ENCODE assay signal across 9 cellular contexts in genomic region chr1:150609726-150610125, GRCh38. TPM values are rescaled to one million over a fixed set of nuclear protein-coding genes. Genes with fewer than 3 reads are reported as not detected.
DNase-seq lines count a peak whose midpoint lies in the region; ATAC-seq and TF ChIP-seq lines count a peak whose summit lies in the region.
"Had no signal": no experiment of that assay in that cellular context is flagged by ENCODE, and none has a peak within 500 bp of the region (broad histone marks: within the 10 kb centered on the region; RNA-seq: fewer than 3 reads in every experiment).

No MANE protein-coding gene starts in this region.

- no peak overlapping the region for H3K4me3 Mint-ChIP-seq in naive thymus-derived CD4-positive, alpha-beta T cell
- H3K4me3 Mint-ChIP-seq in Caco-2 (ENCODE audit: unreplicated experiment): no peak overlapping the region

- H3K4me2 ChIP-seq in OCI-LY7 (ENCODE audit: low read length): 0 out of 2 replicates have a peak overlapping the region, but pooled peaks have one; percentile 2

- H3K4me3 ChIP-seq in A673 (ENCODE audit: low read depth, low read length, poor library complexity, severe bottlenecking): no peak overlapping the region
- H3K4me3 ChIP-seq in OCI-LY7 (ENCODE audit: low read depth, low read length, poor library complexity, severe bottlenecking): no peak overlapping the region
- no peak overlapping the region for H3K4me3 ChIP-seq in effector memory CD4-positive, alpha-beta T cell (ENCODE audit: insufficient read depth, low read depth, low read length, poor library complexity, severe bottlenecking)
- no peak overlapping the region for H3K4me3 ChIP-seq in naive thymus-derived CD4-positive, alpha-beta T cell (ENCODE audit: low read length)
- no peak overlapping the region for H3K4me3 ChIP-seq in Caco-2 (ENCODE audit: low read depth, low read length)
- H3K4me3 ChIP-seq: body of pancreas had no signal

- H3K27me3 ChIP-seq in A673 (replicated peaks; ENCODE audit: insufficient read depth, low read depth, low read length, poor library complexity) (no peaks in the 10 kb centered on the region), Caco-2 (replicated peaks; ENCODE audit: control insufficient read depth, insufficient read depth, low read length) (no peaks in the 10 kb centered on the region)
- no peaks in the 10 kb centered on the region for H3K27me3 ChIP-seq in effector memory CD4-positive, alpha-beta T cell (replicated peaks; ENCODE audit: control insufficient read depth, insufficient read depth, low read length, poor library complexity, severe bottlenecking)
- H3K27me3 ChIP-seq in naive thymus-derived CD4-positive, alpha-beta T cell (ENCODE audit: control insufficient read depth in 2 of 2, insufficient read depth in 2 of 2, low read length in 2 of 2): no peaks in the 10 kb centered on the region
- H3K27me3 ChIP-seq: body of pancreas had no signal

- H3K79me2 ChIP-seq in OCI-LY7 (ENCODE audit: insufficient read depth, low read depth, low read length): peaks cover 10% of the 10 kb centered on the region; the same call in 1 of the 2 replicates

- H3K36me3 Mint-ChIP-seq in naive thymus-derived CD4-positive, alpha-beta T cell: peaks cover 0 to 17% (median 5%) of the 10 kb centered on the region in 5 donors
- peaks cover 9% of the 10 kb centered on the region for H3K36me3 Mint-ChIP-seq in Caco-2 (ENCODE audit: insufficient read depth, unreplicated experiment)

- H2AFZ ChIP-seq in OCI-LY7 (ENCODE audit: low read length): no peak overlapping the region

- H3K27ac Mint-ChIP-seq in naive thymus-derived CD4-positive, alpha-beta T cell: peak overlapping the region in 7 of 9 donors; percentile 19 to 88 (median 73)
- no peak overlapping the region for H3K27ac Mint-ChIP-seq in Caco-2 (ENCODE audit: unreplicated experiment)

- no peaks in the 10 kb centered on the region for H4K20me1 ChIP-seq in OCI-LY7 (ENCODE audit: insufficient read depth, low read length)

- POLR2A ChIA-PET in A673 (lab: Charles Lee; ENCODE audit: low non-redundant PET) (interaction anchor here (0.5 kb wide), 1 partner anchor 31 kb away, joined by 9 read pairs; no protein-coding TSS in a partner anchor), OCI-LY7 (lab: Charles Lee) (interaction anchor here (1.0 to 2.1 kb wide), 3 partner anchors 22 to 46 kb away, joined by 3 to 12 read pairs (median 7); no protein-coding TSS in a partner anchor), Caco-2 (lab: Charles Lee) (interaction anchor here (0.5 kb wide), 1 partner anchor 31 kb away, joined by 3 read pairs; no protein-coding TSS in a partner anchor)
- POLR2A ChIA-PET in naive thymus-derived CD4-positive, alpha-beta T cell (lab: Charles Lee): interaction anchor here (0.6 to 16.6 kb wide), 3 partner anchors 30 to 46 kb away, joined by 4 to 254 read pairs (median 5); partner anchors contain the start of gene MCL1

- peaks cover 35% of the 10 kb centered on the region for H3K4me1 ChIP-seq in A673 (ENCODE audit: insufficient read depth, low read length, poor library complexity, severe bottlenecking)
- peaks cover 56% of the 10 kb centered on the region for H3K4me1 ChIP-seq in OCI-LY7 (ENCODE audit: insufficient read depth, low read length, poor library complexity, severe bottlenecking)
- H3K4me1 ChIP-seq in effector memory CD4-positive, alpha-beta T cell (ENCODE audit: control insufficient read depth, insufficient read depth, low read length, poor library complexity, severe bottlenecking): peaks cover 32% of the 10 kb centered on the region
- peaks cover 23 to 37% of the 10 kb centered on the region in 2 donors for H3K4me1 ChIP-seq in naive thymus-derived CD4-positive, alpha-beta T cell (ENCODE audit: control insufficient read depth in 2 of 2, insufficient read depth in 2 of 2, low read length in 2 of 2)
- peaks cover 28% of the 10 kb centered on the region for H3K4me1 ChIP-seq in Caco-2

- ATAC-seq in naive thymus-derived CD4-positive, alpha-beta T cell: no peak
- ATAC-seq in GM18858 (IDR thresholded peaks at IDR 0.05; ENCODE audit: unreplicated experiment): no peak
- no peak for ATAC-seq in SK-N-SH treated with all-trans-retinoic acid at 6 μM for 48 hours
- ATAC-seq: body of pancreas had no signal

- peak overlapping the region; percentile 50 for H3K27ac ChIP-seq in A673 (ENCODE audit: low read depth, low read length, poor library complexity, severe bottlenecking)
- H3K27ac ChIP-seq in OCI-LY7 (ENCODE audit: low read depth, low read length, poor library complexity, severe bottlenecking): no peak overlapping the region
- peak overlapping the region; percentile 97 for H3K27ac ChIP-seq in effector memory CD4-positive, alpha-beta T cell (ENCODE audit: insufficient read depth, low read length, poor library complexity, severe bottlenecking)
- no peak overlapping the region for H3K27ac ChIP-seq in naive thymus-derived CD4-positive, alpha-beta T cell (ENCODE audit: low read depth, low read length)
- H3K27ac ChIP-seq in substantia nigra (ENCODE audit: low read depth, low read length, poor library complexity, severe bottlenecking): no peak overlapping the region

- TF ChIP-seq CTCF in A673 (conservative IDR thresholded peaks at IDR 0.05; ENCODE audit: low read depth, low read length) (no peak), OCI-LY7 (conservative IDR thresholded peaks at IDR 0.05; ENCODE audit: low read length) (no peak), Caco-2 (IDR thresholded peaks at IDR 0.05; ENCODE audit: insufficient read depth in 1 of 2, low read depth in 1 of 2, low read length in 1 of 2, severe bottlenecking in 1 of 2, unreplicated experiment in 1 of 2) (no peak)

- H3K27me3 Mint-ChIP-seq in naive thymus-derived CD4-positive, alpha-beta T cell: no peaks in the 10 kb centered on the region
- no peaks in the 10 kb centered on the region for H3K27me3 Mint-ChIP-seq in Caco-2 (ENCODE audit: insufficient read depth, unreplicated experiment)

- H3K9me3 ChIP-seq in A673 (ENCODE audit: low read depth, low read length, poor library complexity, severe bottlenecking) (no peaks in the 10 kb centered on the region), OCI-LY7 (ENCODE audit: low read length) (no peaks in the 10 kb centered on the region), Caco-2 (no peaks in the 10 kb centered on the region)
- H3K9me3 ChIP-seq in effector memory CD4-positive, alpha-beta T cell (ENCODE audit: control insufficient read depth, low read length): no peaks in the 10 kb centered on the region
- no peaks in the 10 kb centered on the region for H3K9me3 ChIP-seq in naive thymus-derived CD4-positive, alpha-beta T cell (ENCODE audit: control insufficient read depth in 2 of 3, low read length in 3 of 3)
- H3K9me3 ChIP-seq: body of pancreas had no signal

- H3K9me3 Mint-ChIP-seq in naive thymus-derived CD4-positive, alpha-beta T cell: no peaks in the 10 kb centered on the region
- H3K9me3 Mint-ChIP-seq in Caco-2 (ENCODE audit: unreplicated experiment): no peaks in the 10 kb centered on the region

- peaks cover 3% of the 10 kb centered on the region for H3K36me3 ChIP-seq in A673 (ENCODE audit: insufficient read depth, low read length, poor library complexity, severe bottlenecking)
- H3K36me3 ChIP-seq in OCI-LY7 (ENCODE audit: insufficient read depth, low read length): peaks cover 18% of the 10 kb centered on the region
- H3K36me3 ChIP-seq in effector memory CD4-positive, alpha-beta T cell (ENCODE audit: control insufficient read depth, insufficient read depth, low read length): no peaks in the 10 kb centered on the region
- H3K36me3 ChIP-seq in naive thymus-derived CD4-positive, alpha-beta T cell (ENCODE audit: control insufficient read depth in 2 of 3, insufficient read depth in 3 of 3, low read length in 3 of 3): peaks cover 0 to 9% (median 0%) of the 10 kb centered on the region in 3 experiments
- H3K36me3 ChIP-seq in Caco-2 (ENCODE audit: control insufficient read depth, insufficient read depth, low read length): no peaks in the 10 kb centered on the region

- intact Hi-C loops in A673 (cut with micrococcal nuclease; ENCODE audit: unreplicated experiment): no loop called here
- intact Hi-C loops in OCI-LY7 (cut with micrococcal nuclease; ENCODE audit: unreplicated experiment): no loop called here
- intact Hi-C loops in naive thymus-derived CD4-positive, alpha-beta T cell (cut with micrococcal nuclease): loop anchor here (2.0 to 10.0 kb wide), 3 partner anchors 49 to 545 kb away; partner anchors contain the start of genes MINDY1 (in 1 of the 2), PRUNE1 (in 1 of the 2) and TNFAIP8L2 (in 1 of the 2)
- intact Hi-C loops in Caco-2 (cut with micrococcal nuclease; ENCODE audit: unreplicated experiment): no loop called here

- BruUV-seq in A673 (replicated peaks; lab: Mats Ljungman, UMichigan) (no TSS peak), OCI-LY7 (replicated peaks; lab: Mats Ljungman, UMichigan) (TSS peak; percentile 21), Caco-2 (replicated peaks; lab: Mats Ljungman, UMichigan) (no TSS peak)

- H3K4me1 Mint-ChIP-seq in naive thymus-derived CD4-positive, alpha-beta T cell: peaks cover 16 to 40% (median 34%) of the 10 kb centered on the region in 7 donors
- H3K4me1 Mint-ChIP-seq in Caco-2 (ENCODE audit: low read depth, unreplicated experiment): peaks cover 9% of the 10 kb centered on the region

- no peaks in the 10 kb centered on the region for H3K9me2 ChIP-seq in OCI-LY7 (ENCODE audit: insufficient read depth, low read length)

- CTCF ChIA-PET in A673 (lab: Charles Lee) (no interaction called here), OCI-LY7 (lab: Charles Lee; ENCODE audit: unreplicated experiment) (no interaction called here), Caco-2 (lab: Charles Lee) (no interaction called here)
- CTCF ChIA-PET in naive thymus-derived CD4-positive, alpha-beta T cell (lab: Charles Lee): interaction anchor here (2.5 kb wide), 1 partner anchor 49 kb away, joined by 11 read pairs; no protein-coding TSS in a partner anchor

- DNase-seq in A673 (ENCODE audit: low spot score): no peak
- DNase-seq in OCI-LY7 (ENCODE audit: low spot score): no peak
- DNase-seq in effector memory CD4-positive, alpha-beta T cell: no peak
- no peak for DNase-seq in naive thymus-derived CD4-positive, alpha-beta T cell
- DNase-seq in substantia nigra (lab: John Stamatoyannopoulos, UW): no peak
- no peak for DNase-seq in Caco-2
- DNase-seq: body of pancreas had no signal

TF ChIP-seq in SK-N-SH treated with all-trans-retinoic acid at 6 μM for 48 hours, 23 proteins besides CTCF, POLR2A, EP300 and RAD21 (continues in another document):
- no peak for TF ChIP-seq ZC3H10 (CRISPR knock-in tag; IDR thresholded peaks at IDR 0.05)
- no peak for TF ChIP-seq SNAI2 (CRISPR knock-in tag; IDR thresholded peaks at IDR 0.05)
- no peak for TF ChIP-seq ARNTL (CRISPR knock-in tag; IDR thresholded peaks at IDR 0.05; ENCODE audit: borderline replicate concordance, low read depth)

RNA-seq across cellular contexts. Expression of gene ENSA, which starts 19.7 kb away (rescaled TPM):
- total RNA-seq in A673 (2021) (222 and 237 TPM in 2 replicates), OCI-LY7 (2022) (164 and 166 TPM in 2 replicates), Caco-2 (2022) (178 TPM in 2 replicates)
- total RNA-seq in OCI-LY7 (2014; rRNA removed; shearing (Covaris generic)): 97.1 and 116 TPM in 2 replicates
- 100 to 1,000 TPM in 4 of 5 experiments, 10 to 100 TPM in 1; 97.2 to 178 (median 157) TPM for total RNA-seq in naive thymus-derived CD4-positive, alpha-beta T cell
- polyA plus RNA-seq in naive thymus-derived CD4-positive, alpha-beta T cell: 10 to 100 TPM; 59.4 to 60.0 TPM

RNA-seq across cellular contexts. Expression of gene MCL1, which starts 30.3 kb away (rescaled TPM):
- total RNA-seq in A673 (2021) (123 and 163 TPM in 2 replicates), OCI-LY7 (2022) (144 and 157 TPM in 2 replicates), Caco-2 (2022) (130 and 134 TPM in 2 replicates)
- total RNA-seq in OCI-LY7 (2014; rRNA removed; shearing (Covaris generic)): 102 and 125 TPM in 2 replicates
- total RNA-seq in naive thymus-derived CD4-positive, alpha-beta T cell: 1,000 to 10,000 TPM in 1 of 5 experiments, 100 to 1,000 TPM in 4; 302 to 1,400 (median 377) TPM
- 100 to 1,000 TPM; 171 to 172 TPM for polyA plus RNA-seq in naive thymus-derived CD4-positive, alpha-beta T cell

Comparison
In these comparisons a context has a peak if more than half of its experiments do, and no peak if none do; other contexts are left out.
1. H3K27ac ChIP-seq: peak in A673 (single experiment) and effector memory CD4-positive, alpha-beta T cell (single experiment); none in OCI-LY7 (single experiment), naive thymus-derived CD4-positive, alpha-beta T cell (single experiment) and substantia nigra (single experiment).
2. intact Hi-C loops: an anchor here in naive thymus-derived CD4-positive, alpha-beta T cell (2.0 to 10.0 kb wide); none called in A673, OCI-LY7 and Caco-2.